8 cellular contexts compared by ENCODE assay signal in the genomic region with DNA sequence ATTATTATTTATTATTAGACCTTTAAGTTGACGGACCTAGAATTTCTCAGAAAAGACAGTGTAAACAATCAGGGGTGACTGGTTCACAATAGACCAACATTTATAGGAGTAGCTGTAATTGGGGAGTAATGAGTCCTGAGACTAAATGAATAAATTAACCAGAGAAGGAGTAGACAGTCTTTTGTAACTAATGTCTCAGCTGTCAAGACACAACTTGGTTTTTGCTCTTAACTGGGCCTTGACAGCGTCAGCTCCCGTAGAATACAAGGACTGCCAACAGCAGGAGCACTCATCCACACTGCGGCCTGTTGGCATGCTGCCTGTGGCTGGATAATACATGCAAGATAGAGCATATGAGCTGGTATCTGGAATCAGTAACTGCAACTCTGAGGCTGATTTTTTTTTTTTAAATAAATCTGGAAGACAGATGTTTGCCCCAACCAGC.
DNase-seq lines count a peak whose midpoint lies in the region; ATAC-seq and TF ChIP-seq lines count a peak whose summit lies in the region.

No MANE protein-coding gene starts in this region.

- DNase-seq in HAP-1 (ENCODE audit: low spot score in 2 of 2) = peak; percentile 60 to 78
- peak; percentile 36 for DNase-seq in SHP77 treated with DMSO at 0.1 percent for 48 hours (lab: John Stamatoyannopoulos, UW)
- peak; percentile 86 to 89 for DNase-seq in cardiac muscle cell (ENCODE audit: low read depth in 1 of 2, low spot score in 1 of 2)
- DNase-seq in retinal pigment epithelial cell (ENCODE audit: low read depth) = peak; percentile 41
- DNase-seq in UCSD-AML1 (lab: John Stamatoyannopoulos, UW; ENCODE audit: unreplicated experiment) = no peak
- DNase-seq in stimulated activated CD4-positive, alpha-beta T cell treated with anti-CD3 and anti-CD28 coated beads, Interleukin-4, amount 100 ng/mL, for 1 hour = no peak

- H3K9me3 ChIP-seq in HAP-1 (no peaks in the 10 kb centered on the region), cardiac muscle cell (ENCODE audit: low read depth) (no peaks in the 10 kb centered on the region)

- ATAC-seq in HG03045 (IDR thresholded peaks at IDR 0.05; ENCODE audit: unreplicated experiment) (no peak), GM21447 (IDR thresholded peaks at IDR 0.05; ENCODE audit: unreplicated experiment) (no peak)

- in situ Hi-C loops in HAP-1 (cut with MboI; ENCODE audit: low sequenced_read_pairs) = no loop called here

- no peak overlapping the region for H3K4me3 ChIP-seq in HAP-1
- H3K4me3 ChIP-seq in cardiac muscle cell = no peak overlapping the region
- H3K4me3 ChIP-seq in retinal pigment epithelial cell (ENCODE audit: low read length) = no peak overlapping the region

- H3K36me3 ChIP-seq in HAP-1 (replicated peaks) (no peaks in the 10 kb centered on the region), cardiac muscle cell (no peaks in the 10 kb centered on the region)

- H3K27me3 ChIP-seq in HAP-1 (ENCODE audit: low read depth) = no peaks in the 10 kb centered on the region
- no peaks in the 10 kb centered on the region for H3K27me3 ChIP-seq in cardiac muscle cell

- peak overlapping the region; percentile 31 for H3K27ac ChIP-seq in cardiac muscle cell

- H3K4me1 ChIP-seq in HAP-1 = peaks cover 31% of the 10 kb centered on the region
- peaks cover 17% of the 10 kb centered on the region for H3K4me1 ChIP-seq in cardiac muscle cell (ENCODE audit: low read depth)

- no peak for TF ChIP-seq CTCF in cardiac muscle cell (IDR thresholded peaks at IDR 0.05; ENCODE audit: low read depth, low read length)
- no peak for TF ChIP-seq CTCF in retinal pigment epithelial cell (conservative IDR thresholded peaks at IDR 0.05; ENCODE audit: low read depth, low read length)

Comparison
In these comparisons a context has a peak if more than half of its experiments do, and no peak if none do; other contexts are left out.
1. DNase-seq: peak in HAP-1 (2 of 2), SHP77 treated with DMSO at 0.1 percent for 48 hours (single experiment), cardiac muscle cell (2 of 2) and retinal pigment epithelial cell (single experiment); none in UCSD-AML1 (single experiment) and stimulated activated CD4-positive, alpha-beta T cell treated with anti-CD3 and anti-CD28 coated beads, Interleukin-4, amount 100 ng/mL, for 1 hour (single experiment).